Comparison of ENCODE assay signal across 19 cellular contexts in genomic region chr13:110746443-110746842, GRCh38. TPM values are rescaled to one million over a fixed set of nuclear protein-coding genes. Genes with fewer than 3 reads are reported as not detected.
DNase-seq lines count a peak whose midpoint lies in the region; ATAC-seq and TF ChIP-seq lines count a peak whose summit lies in the region.
"Had no signal": no experiment of that assay in that cellular context is flagged by ENCODE, and none has a peak within 500 bp of the region (broad histone marks: within the 10 kb centered on the region; RNA-seq: fewer than 3 reads in every experiment).

No MANE protein-coding gene starts in this region.

- 0 out of 2 replicates have a peak overlapping the region, but pooled peaks have one; percentile 38 for H3K9ac ChIP-seq in IMR-90 (ENCODE audit: low read depth, low read length)
- H3K9ac ChIP-seq in mesenchymal stem cell (ENCODE audit: low read length) = no peak overlapping the region

- H3K4me1 ChIP-seq in IMR-90 (ENCODE audit: control insufficient read depth, insufficient read depth, low read length) (0 out of 2 replicates have a peak, but pooled peaks cover 2% of the 10 kb centered on the region), mesenchymal stem cell (ENCODE audit: control insufficient read depth, insufficient read depth, low read depth, low read length) (no peaks in the 10 kb centered on the region)
- no peaks in the 10 kb centered on the region for H3K4me1 ChIP-seq in CD4-positive, alpha-beta memory T cell (ENCODE audit: insufficient read depth, low read length)
- H3K4me1 ChIP-seq: BE2C had no signal

- H2AK5ac ChIP-seq in IMR-90 (ENCODE audit: low read depth, low read length) (no peak overlapping the region), mesenchymal stem cell (ENCODE audit: low read length, severe bottlenecking) (no peak overlapping the region)

- no peaks in the 10 kb centered on the region for H3K9me1 ChIP-seq in IMR-90 (ENCODE audit: insufficient read depth, low read length)

- intact Hi-C loops in IMR-90 (cut with micrococcal nuclease) = no loop called here
- intact Hi-C loops in CD4-positive, alpha-beta memory T cell (cut with micrococcal nuclease) = no loop called here

- H2BK12ac ChIP-seq in mesenchymal stem cell (ENCODE audit: low read length in 2 of 2) = no peak overlapping the region

- no peak overlapping the region for H4K8ac ChIP-seq in IMR-90 (ENCODE audit: low read depth in 2 of 2, low read length in 2 of 2)
- H4K8ac ChIP-seq in mesenchymal stem cell (ENCODE audit: low read length) = no peak overlapping the region

- peak overlapping the region; percentile 94; the same call in 1 of the 2 replicates for H3K4me2 ChIP-seq in IMR-90 (ENCODE audit: low read depth, low read length)
- H3K4me2 ChIP-seq in mesenchymal stem cell (ENCODE audit: low read length, poor library complexity, severe bottlenecking) = no peak overlapping the region
- H3K4me2 ChIP-seq: GM23338 had no signal

- H3K9me3 ChIP-seq in IMR-90 (ENCODE audit: control insufficient read depth, insufficient read depth, low read length) = peaks cover 7% of the 10 kb centered on the region
- H3K9me3 ChIP-seq in mesenchymal stem cell (ENCODE audit: control insufficient read depth, low read length) = peaks cover 19% of the 10 kb centered on the region
- no peaks in the 10 kb centered on the region for H3K9me3 ChIP-seq in CD4-positive, alpha-beta memory T cell (ENCODE audit: control insufficient read depth in 1 of 2, low read length in 2 of 2)

- no peak overlapping the region for H3K56ac ChIP-seq in IMR-90 (ENCODE audit: extremely low read depth, insufficient read depth, low read length)

- peaks cover 8% of the 10 kb centered on the region for H3K9me3 Mint-ChIP-seq in type B pancreatic cell
- peaks cover 0 to 21% (median 16%) of the 10 kb centered on the region in 8 donors for H3K9me3 Mint-ChIP-seq in CD4-positive, alpha-beta memory T cell

- no peaks in the 10 kb centered on the region for H3K36me3 ChIP-seq in IMR-90 (ENCODE audit: control insufficient read depth, insufficient read depth, low read length)
- no peaks in the 10 kb centered on the region for H3K36me3 ChIP-seq in mesenchymal stem cell (ENCODE audit: control insufficient read depth in 1 of 2, insufficient read depth in 2 of 2, low read depth in 1 of 2, low read length in 2 of 2)
- H3K36me3 ChIP-seq in CD4-positive, alpha-beta memory T cell (ENCODE audit: insufficient read depth, low read length) = no peaks in the 10 kb centered on the region
- H3K36me3 ChIP-seq: BE2C, SJSA1 had no signal

- peak overlapping the region; percentile 79; the same call in 1 of the 2 replicates for H3K18ac ChIP-seq in IMR-90 (ENCODE audit: low read depth, low read length)
- no peak overlapping the region for H3K18ac ChIP-seq in mesenchymal stem cell (ENCODE audit: low read depth in 1 of 2, low read length in 2 of 2)

- CTCF ChIA-PET in IMR-90 (lab: Yijun Ruan, JAX) = no interaction called here
- CTCF ChIA-PET in CD4-positive, alpha-beta memory T cell (lab: Charles Lee; ENCODE audit: partially characterized antibody) = no interaction called here

- TF ChIP-seq CTCF in IMR-90 (conservative IDR thresholded peaks at IDR 0.05; ENCODE audit: low read depth, low read length) = no peak
- TF ChIP-seq CTCF in choroid plexus epithelial cell (conservative IDR thresholded peaks at IDR 0.05; ENCODE audit: low read depth, low read length) = no peak
- TF ChIP-seq CTCF in type B pancreatic cell (conservative IDR thresholded peaks at IDR 0.05) = no peak

- H3K4me3 ChIP-seq in IMR-90 (ENCODE audit: insufficient read depth, low read depth, low read length) = no peak overlapping the region
- no peak overlapping the region for H3K4me3 ChIP-seq in choroid plexus epithelial cell (ENCODE audit: low read depth, low read length)
- no peak overlapping the region for H3K4me3 ChIP-seq in mesenchymal stem cell (ENCODE audit: insufficient read depth in 1 of 2, low read depth in 1 of 2, low read length in 2 of 2)
- no peak overlapping the region for H3K4me3 ChIP-seq in CD4-positive, alpha-beta memory T cell (ENCODE audit: low read length in 2 of 2)
- H3K4me3 ChIP-seq: GM23338, SJSA1 had no signal

- H3K4ac ChIP-seq in IMR-90 (ENCODE audit: low read depth, low read length) (no peak overlapping the region), mesenchymal stem cell (ENCODE audit: low read depth in 1 of 2, low read length in 2 of 2) (no peak overlapping the region)

- H2BK5ac ChIP-seq in IMR-90 (ENCODE audit: low read depth, low read length, poor library complexity, severe bottlenecking) = peak overlapping the region; percentile 43
- no peak overlapping the region for H2BK5ac ChIP-seq in mesenchymal stem cell (ENCODE audit: low read depth, low read length, poor library complexity, severe bottlenecking)

- no peak for TF ChIP-seq RAD21 in IMR-90 (IDR thresholded peaks at IDR 0.05; ENCODE audit: low read length)

- dilution Hi-C loops in IMR-90 (cut with HindIII; ENCODE audit: low sequenced_read_pairs, unreplicated experiment) = no loop called here

- no peaks in the 10 kb centered on the region for H3K36me3 Mint-ChIP-seq in type B pancreatic cell
- H3K36me3 Mint-ChIP-seq in CD4-positive, alpha-beta memory T cell = peaks cover 0 to 11% of the 10 kb centered on the region in 2 donors

- BruUV-seq in IMR-90 (replicated peaks; lab: Mats Ljungman, UMichigan) = no TSS peak

- H3K4me3 Mint-ChIP-seq in type B pancreatic cell = peak overlapping the region; percentile 9
- H3K4me3 Mint-ChIP-seq in CD4-positive, alpha-beta memory T cell = no peak overlapping the region
- H3K4me3 Mint-ChIP-seq: CD8-positive, alpha-beta T cell; GM23338; HFFc6 had no signal

- H4K5ac ChIP-seq in IMR-90 (ENCODE audit: low read depth, low read length) = no peak overlapping the region

- no peak overlapping the region; the same call in 1 of the 2 replicates for H2BK20ac ChIP-seq in IMR-90 (ENCODE audit: low read depth, low read length)

- H4K91ac ChIP-seq in IMR-90 (ENCODE audit: insufficient read depth, low read depth, low read length) = no peak overlapping the region
- no peak overlapping the region for H4K91ac ChIP-seq in mesenchymal stem cell (ENCODE audit: low read length)

- peak overlapping the region; percentile 2 for H3K27ac Mint-ChIP-seq in type B pancreatic cell
- H3K27ac Mint-ChIP-seq in CD4-positive, alpha-beta memory T cell = no peak overlapping the region
- H3K27ac Mint-ChIP-seq: CD8-positive, alpha-beta T cell; GM23338; HFFc6 had no signal

- no peak overlapping the region for H2AFZ ChIP-seq in IMR-90 (replicated peaks; ENCODE audit: low read length, poor library complexity)
- no peak overlapping the region for H2AFZ ChIP-seq in mesenchymal stem cell (ENCODE audit: low read depth, low read length)
- H2AFZ ChIP-seq: GM23338 had no signal

- no peak overlapping the region for H2AK9ac ChIP-seq in IMR-90 (replicated peaks; ENCODE audit: low read depth, low read length, poor library complexity)

- DNase-seq in IMR-90 (peak; percentile 43), choroid plexus epithelial cell (ENCODE audit: low read depth) (peak; percentile 16), mesenchymal stem cell (peak; percentile 37), type B pancreatic cell (ENCODE audit: extremely low spot score, unreplicated experiment) (no peak), cerebellar nuclear complex (lab: John Stamatoyannopoulos, UW) (no peak), NCI-H1092 treated with DMSO at 0.1 percent for 48 hours (lab: John Stamatoyannopoulos, UW) (no peak)
- no peak for DNase-seq in CD4-positive, alpha-beta memory T cell
- DNase-seq: BE2C; CD8-positive, alpha-beta T cell; DMS79; HFFc6; NCI-H1436; NCI-H2029; NCI-H2171 treated with DMSO at 0.1 percent for 48 hours; NCI-H748 treated with DMSO at 0.1 percent for 48 hours; SW 1271 had no signal

- no peak overlapping the region for H2BK120ac ChIP-seq in IMR-90 (ENCODE audit: low read depth, low read length)
- H2BK120ac ChIP-seq in mesenchymal stem cell (ENCODE audit: low read depth, low read length) = no peak overlapping the region

- ATAC-seq in IMR-90 (ENCODE audit: low read depth) = peak; percentile 87
- no peak for ATAC-seq in HG03439 (IDR thresholded peaks at IDR 0.05; ENCODE audit: unreplicated experiment)
- ATAC-seq: CD8-positive, alpha-beta T cell; GM23338 had no signal

- H3K27me3 ChIP-seq in IMR-90 (ENCODE audit: control insufficient read depth, insufficient read depth, low read length) = no peaks in the 10 kb centered on the region
- H3K27me3 ChIP-seq in mesenchymal stem cell (ENCODE audit: control insufficient read depth in 1 of 2, insufficient read depth in 1 of 2, low read length in 2 of 2) = no peaks in the 10 kb centered on the region
- H3K27me3 ChIP-seq in CD4-positive, alpha-beta memory T cell (ENCODE audit: insufficient read depth, low read length) = no peaks in the 10 kb centered on the region
- H3K27me3 ChIP-seq: SJSA1 had no signal

- TF ChIP-seq POLR2A in IMR-90 (IDR thresholded peaks at IDR 0.05; ENCODE audit: low read depth, low read length) = no peak

- H3K27ac ChIP-seq in IMR-90 (ENCODE audit: insufficient read depth, low read length) (no peak overlapping the region; the same call in 1 of the 2 replicates), mesenchymal stem cell (ENCODE audit: low read length, poor library complexity, severe bottlenecking) (no peak overlapping the region)
- no peak overlapping the region for H3K27ac ChIP-seq in CD4-positive, alpha-beta memory T cell (ENCODE audit: low read depth, low read length)
- H3K27ac ChIP-seq: SJSA1 had no signal

- H3K27me3 Mint-ChIP-seq in type B pancreatic cell = no peaks in the 10 kb centered on the region
- no peaks in the 10 kb centered on the region for H3K27me3 Mint-ChIP-seq in CD4-positive, alpha-beta memory T cell

- no peak overlapping the region for H3K23ac ChIP-seq in IMR-90 (ENCODE audit: low read depth, low read length)
- H3K23ac ChIP-seq in mesenchymal stem cell (ENCODE audit: low read length in 2 of 2) = no peak overlapping the region

- POLR2A ChIA-PET in IMR-90 (lab: Charles Lee; ENCODE audit: unreplicated experiment) = no interaction called here
- POLR2A ChIA-PET in CD4-positive, alpha-beta memory T cell (lab: Charles Lee; ENCODE audit: partially characterized antibody) = no interaction called here

- peaks cover 10% of the 10 kb centered on the region for H3K4me1 Mint-ChIP-seq in type B pancreatic cell (ENCODE audit: unreplicated experiment)
- no peaks in the 10 kb centered on the region for H3K4me1 Mint-ChIP-seq in CD4-positive, alpha-beta memory T cell

- H2BK15ac ChIP-seq in IMR-90 (ENCODE audit: low read depth, low read length) (no peak overlapping the region), mesenchymal stem cell (ENCODE audit: low read depth, poor library complexity, severe bottlenecking) (no peak overlapping the region)

- no CpG with 5 or more reads among the region's 1 CpG for WGBS in IMR-90 (ENCODE audit: extremely low coverage in 2 of 2, insufficient read length in 1 of 2), 2 experiments
- WGBS in mesenchymal stem cell = 33% methylated on average over 1 of the region's 1 CpG

- no peak overlapping the region; the same call in 1 of the 2 replicates for H3K14ac ChIP-seq in IMR-90 (replicated peaks; ENCODE audit: low read depth, low read length)
- no peak overlapping the region for H3K14ac ChIP-seq in mesenchymal stem cell (ENCODE audit: low read length in 2 of 2)

- no peaks in the 10 kb centered on the region for H4K20me1 ChIP-seq in IMR-90 (ENCODE audit: insufficient read depth, low read length)

- in situ Hi-C loops in IMR-90 (cut with MboI; ENCODE audit: low sequenced_read_pairs) = no loop called here

- no peaks in the 10 kb centered on the region; a peak in 1 of 4 replicates for H3K79me1 ChIP-seq in IMR-90 (ENCODE audit: low read depth in 1 of 2, low read length in 2 of 2)
- H3K79me1 ChIP-seq in mesenchymal stem cell (replicated peaks; ENCODE audit: low read length, poor library complexity, severe bottlenecking) = no peaks in the 10 kb centered on the region

RNA-seq across cellular contexts. Expression of gene ING1, which starts 32.9 kb away (rescaled TPM):
- total RNA-seq in IMR-90 (2012; rRNA removed) (9.1 and 11.7 TPM in 2 replicates), type B pancreatic cell (ENCODE audit: low replicate concordance) (17.8 and 18.0 TPM in 2 replicates)
- polyA plus RNA-seq in IMR-90 (2012; rRNA removed) = 13.5 and 17.5 TPM in 2 replicates
- 12.9 and 25.4 TPM in 2 replicates for polyA plus RNA-seq in IMR-90 (2012; cell fraction: cytosol; rRNA removed)
- 22.3 and 33.7 TPM in 2 replicates for polyA plus RNA-seq in IMR-90 (2012; cell fraction: nucleus; rRNA removed; ENCODE audit: low replicate concordance)
- polyA plus RNA-seq in mesenchymal stem cell (2013, experiment 1 of 2) = 12.8 TPM
- 12.5 TPM for polyA plus RNA-seq in mesenchymal stem cell (2013, experiment 2 of 2)
- 10 to 100 TPM; 27.4 to 29.4 TPM for total RNA-seq in CD4-positive, alpha-beta memory T cell
- polyA plus RNA-seq in CD4-positive, alpha-beta memory T cell = 10 to 100 TPM in 1 of 2 donors, 1 to 10 TPM in 1; 9.1 to 16.7 TPM

RNA-seq across cellular contexts. Expression of gene CARS2, which starts 40.5 kb away (rescaled TPM):
- total RNA-seq in IMR-90 (2012; rRNA removed) (71.4 and 76.2 TPM in 2 replicates), type B pancreatic cell (ENCODE audit: low replicate concordance) (62.0 and 73.4 TPM in 2 replicates)
- polyA plus RNA-seq in IMR-90 (2012; rRNA removed) = 75.1 and 76.4 TPM in 2 replicates
- polyA plus RNA-seq in IMR-90 (2012; cell fraction: cytosol; rRNA removed) = 40.3 and 63.1 TPM in 2 replicates
- polyA plus RNA-seq in IMR-90 (2012; cell fraction: nucleus; rRNA removed; ENCODE audit: low replicate concordance) = 266 and 332 TPM in 2 replicates
- polyA plus RNA-seq in mesenchymal stem cell (2013, experiment 1 of 2) = 49.5 TPM
- polyA plus RNA-seq in mesenchymal stem cell (2013, experiment 2 of 2) = 46.4 TPM
- total RNA-seq in CD4-positive, alpha-beta memory T cell = 100 to 1,000 TPM in 1 of 2 experiments, 10 to 100 TPM in 1; 99.9 to 102 TPM
- 10 to 100 TPM; 36.0 to 59.3 TPM for polyA plus RNA-seq in CD4-positive, alpha-beta memory T cell

Comparison
In these comparisons a context has a peak if more than half of its experiments do, and no peak if none do; other contexts are left out.
1. DNase-seq: peak in IMR-90 (single experiment), choroid plexus epithelial cell (single experiment) and mesenchymal stem cell (single experiment); none in type B pancreatic cell (single experiment), CD4-positive, alpha-beta memory T cell (0 of 5), cerebellar nuclear complex (0 of 2) and NCI-H1092 treated with DMSO at 0.1 percent for 48 hours (single experiment).